In the genomic region with DNA sequence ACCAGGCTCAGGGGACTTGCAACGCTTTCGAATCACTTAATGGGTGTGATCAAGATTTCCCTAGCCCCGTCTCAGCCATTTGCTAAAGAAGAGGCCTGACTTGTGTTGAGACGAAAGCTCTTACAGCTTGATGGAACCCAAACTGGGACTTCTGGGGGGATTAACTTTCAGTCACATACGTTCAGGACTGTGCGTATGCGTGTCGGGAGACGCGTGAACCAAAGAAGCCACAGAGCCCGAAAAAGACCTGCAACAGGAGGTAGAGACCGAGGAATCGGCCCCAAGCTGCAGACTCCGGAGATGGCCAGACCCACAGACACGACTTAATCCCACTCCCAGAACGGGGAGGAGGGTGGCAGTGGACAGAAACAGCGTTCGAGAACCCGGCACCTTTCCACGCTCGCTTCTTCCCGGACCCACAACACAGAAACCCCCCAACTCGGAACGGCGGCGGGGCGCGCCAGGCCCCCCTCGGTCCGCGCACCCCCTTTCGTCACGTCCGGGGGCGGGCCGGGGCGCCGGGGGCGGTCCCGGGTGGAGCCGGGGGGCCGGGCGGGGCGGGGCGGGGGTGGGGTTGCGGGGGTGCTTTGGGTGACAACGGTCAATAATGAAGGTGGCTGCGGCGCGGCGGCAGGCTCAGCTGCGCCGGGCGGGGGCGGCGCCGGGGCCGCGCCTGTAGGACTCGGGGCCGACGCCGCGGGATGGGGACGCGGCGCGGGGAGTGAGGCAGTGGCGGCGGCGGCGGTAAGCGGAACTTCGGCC, we compare ENCODE assay signal across 8 cellular contexts. TPM values are rescaled to one million over a fixed set of nuclear protein-coding genes. Genes with fewer than 3 reads are reported as not detected.
DNase-seq lines count a peak whose midpoint lies in the region; ATAC-seq and TF ChIP-seq lines count a peak whose summit lies in the region.

Gene ATP11B (plus strand): TSS at position 604 of the 762 bp plus-strand sequence. CDS start 256 bp downstream, outside the sequence.

- H3K4me3 ChIP-seq in HEK293 (ENCODE audit: low read depth, low read length) (peak within 1 kb of the TSS; percentile 82), parathyroid adenoma (ENCODE audit: low read depth, low read length) (peak within 1 kb of the TSS; percentile 94), thyroid gland (replicated peaks in 1 of 3) (peak within 1 kb of the TSS; percentile 52 to 89 (median 81))

- H3K4me1 ChIP-seq in HEK293 (ENCODE audit: control insufficient read depth, insufficient read depth, low read length) (no peaks in the 10 kb centered on the region), parathyroid adenoma (peaks cover 4% of the 10 kb centered on the region), thyroid gland (peaks cover 7 to 12% of the 10 kb centered on the region in 2 donors)

- peak within 1 kb of the TSS; percentile 80 for H2AFZ ChIP-seq in parathyroid adenoma

- peak within 1 kb of the TSS; percentile 62 for H3K4me2 ChIP-seq in parathyroid adenoma (ENCODE audit: low read length)

- H3K27ac ChIP-seq in HEK293 (ENCODE audit: extremely low read depth, low read depth, low read length) = peak within 1 kb of the TSS; percentile 71
- peak within 1 kb of the TSS; percentile 79 for H3K27ac ChIP-seq in parathyroid adenoma
- peak within 1 kb of the TSS; percentile 84 to 89 (median 88) for H3K27ac ChIP-seq in thyroid gland

- H3K79me2 ChIP-seq in parathyroid adenoma = peaks cover 8% of the 10 kb centered on the region

- CTCF ChIA-PET in HEK293 (lab: Yijun Ruan, JAX) = interaction anchor here (2.2 kb wide), 1 partner anchor 79 kb away, joined by 9 read pairs; no protein-coding TSS in a partner anchor

- 1 to 2% methylated on average over 21 to 36 of the region's 74 CpGs for WGBS in thyroid gland, 2 donors

- H3K36me3 ChIP-seq in HEK293 (ENCODE audit: control insufficient read depth in 2 of 2, insufficient read depth in 1 of 2, low read length in 2 of 2) (no peaks in the 10 kb centered on the region), parathyroid adenoma (ENCODE audit: control insufficient read depth, insufficient read depth, low read length) (no peaks in the 10 kb centered on the region), thyroid gland (no peaks in the 10 kb centered on the region)

- H3K9me3 ChIP-seq in HEK293 (ENCODE audit: control insufficient read depth, insufficient read depth, low read depth, low read length) = no peaks in the 10 kb centered on the region
- no peaks in the 10 kb centered on the region for H3K9me3 ChIP-seq in parathyroid adenoma (ENCODE audit: control insufficient read depth, low read length)
- no peaks in the 10 kb centered on the region for H3K9me3 ChIP-seq in thyroid gland

- no peak for TF ChIP-seq CTCF in GM10266 (IDR thresholded peaks at IDR 0.05; ENCODE audit: control insufficient read depth, insufficient read depth, low read depth, missing control alignments)
- TF ChIP-seq CTCF in HEK293 (tag by site-specific recombination; IDR thresholded peaks at IDR 0.05) = no peak
- TF ChIP-seq CTCF in parathyroid adenoma (IDR thresholded peaks at IDR 0.05) = no peak
- TF ChIP-seq CTCF in thyroid gland (IDR thresholded peaks at IDR 0.05) = no peak

- peak within 1 kb of the TSS; percentile 48 for H3K9ac ChIP-seq in parathyroid adenoma

- H3K27me3 ChIP-seq in parathyroid adenoma (ENCODE audit: control insufficient read depth, insufficient read depth, low read length) (no peaks in the 10 kb centered on the region), thyroid gland (no peaks in the 10 kb centered on the region)

- DNase-seq in GM10266 (ENCODE audit: extremely low spot score) (peak; percentile 98), MV-4-11 (lab: John Stamatoyannopoulos, UW) (peak; percentile 69), SW 1271 (lab: John Stamatoyannopoulos, UW) (peak; percentile 49 to 75), Right ventricle myocardium superior (peak; percentile 87), thyroid gland (peak; percentile 69 to 76)
- peak; percentile 62 for DNase-seq in activated naive CD8-positive, alpha-beta T cell treated with anti-CD3 and anti-CD28 coated beads, Interleukin-2, amount 50 U/mL, for 16 hours (ENCODE audit: low read depth, low spot score)

- POLR2A ChIA-PET in HEK293 (lab: Yijun Ruan, JAX) = interaction anchor here (1.2 to 1.5 kb wide), 2 partner anchors 11 to 69 kb away, joined by 3 read pairs; no protein-coding TSS in a partner anchor

- intact Hi-C loops in Right ventricle myocardium superior (cut with DNase I) = no loop called here
- intact Hi-C loops in thyroid gland (cut with DNase I) = no loop called here

- peak in 1 of 2 donors; percentile 89 for TF ChIP-seq POLR2A in thyroid gland (IDR thresholded peaks at IDR 0.05)

- peak; percentile 93 for ATAC-seq in Right ventricle myocardium superior (ENCODE audit: poor library complexity)

TF ChIP-seq in HEK293, 187 proteins besides CTCF, POLR2A, EP300 and RAD21 (continues in another document):
- TF ChIP-seq ZNF274 (IDR thresholded peaks at IDR 0.05; ENCODE audit: low read length) = no peak
- no peak for TF ChIP-seq ZNF274 (tag by site-specific recombination; IDR thresholded peaks at IDR 0.05; ENCODE audit: borderline replicate concordance)
- no peak for TF ChIP-seq ZNF792 (tag by site-specific recombination; IDR thresholded peaks at IDR 0.05)
- TF ChIP-seq ZNF423 (tag by site-specific recombination; IDR thresholded peaks at IDR 0.05) = 0 out of 2 replicates have a peak, but pooled peaks have one; percentile 11
- TF ChIP-seq ZNF26 (tag by site-specific recombination; IDR thresholded peaks at IDR 0.05) = no peak
- TF ChIP-seq, protein P1, sequence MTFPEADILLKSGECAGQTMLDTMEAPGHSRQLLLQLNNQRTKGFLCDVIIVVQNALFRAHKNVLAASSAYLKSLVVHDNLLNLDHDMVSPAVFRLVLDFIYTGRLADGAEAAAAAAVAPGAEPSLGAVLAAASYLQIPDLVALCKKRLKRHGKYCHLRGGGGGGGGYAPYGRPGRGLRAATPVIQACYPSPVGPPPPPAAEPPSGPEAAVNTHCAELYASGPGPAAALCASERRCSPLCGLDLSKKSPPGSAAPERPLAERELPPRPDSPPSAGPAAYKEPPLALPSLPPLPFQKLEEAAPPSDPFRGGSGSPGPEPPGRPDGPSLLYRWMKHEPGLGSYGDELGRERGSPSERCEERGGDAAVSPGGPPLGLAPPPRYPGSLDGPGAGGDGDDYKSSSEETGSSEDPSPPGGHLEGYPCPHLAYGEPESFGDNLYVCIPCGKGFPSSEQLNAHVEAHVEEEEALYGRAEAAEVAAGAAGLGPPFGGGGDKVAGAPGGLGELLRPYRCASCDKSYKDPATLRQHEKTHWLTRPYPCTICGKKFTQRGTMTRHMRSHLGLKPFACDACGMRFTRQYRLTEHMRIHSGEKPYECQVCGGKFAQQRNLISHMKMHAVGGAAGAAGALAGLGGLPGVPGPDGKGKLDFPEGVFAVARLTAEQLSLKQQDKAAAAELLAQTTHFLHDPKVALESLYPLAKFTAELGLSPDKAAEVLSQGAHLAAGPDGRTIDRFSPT (tag by site-specific recombination; IDR thresholded peaks at IDR 0.05) = no peak
- TF ChIP-seq ZEB2 (tag by site-specific recombination; IDR thresholded peaks at IDR 0.05) = 0 out of 2 replicates have a peak, but pooled peaks have one; percentile 43
- 0 out of 2 replicates have a peak, but pooled peaks have one; percentile 54 for TF ChIP-seq KLF9 (tag by site-specific recombination; IDR thresholded peaks at IDR 0.05; ENCODE audit: low read depth)
- no peak for TF ChIP-seq ZNF354C (tag by site-specific recombination; IDR thresholded peaks at IDR 0.05; ENCODE audit: borderline replicate concordance, low read depth)
- no peak for TF ChIP-seq ZNF138 (tag by site-specific recombination; IDR thresholded peaks at IDR 0.05; ENCODE audit: borderline replicate concordance)
- no peak for TF ChIP-seq ZNF24 (tag by site-specific recombination; IDR thresholded peaks at IDR 0.05)
- TF ChIP-seq PATZ1 (tag by site-specific recombination; IDR thresholded peaks at IDR 0.05) = peak; percentile 66
- peak; percentile 90 for TF ChIP-seq SCRT1 (tag by site-specific recombination; IDR thresholded peaks at IDR 0.05; ENCODE audit: borderline replicate concordance)

RNA-seq across cellular contexts. Expression of gene ATP11B, which starts in this region (rescaled TPM):
- 31.5 TPM for total RNA-seq in Right ventricle myocardium superior
- 10 to 100 TPM; 53.1 to 69.9 (median 61.1) TPM for total RNA-seq in thyroid gland

Comparison
In these comparisons a context has a peak if more than half of its experiments do, and no peak if none do; other contexts are left out.
1. Peak in every context shown above with its lines: DNase-seq, ATAC-seq, H3K4me3 ChIP-seq and H3K27ac ChIP-seq.